ENCODE assay signal across 8 cellular contexts in genomic region chr11:6481924-6482275, GRCh38. TPM values are rescaled to one million over a fixed set of nuclear protein-coding genes. Genes with fewer than 3 reads are reported as not detected.
DNase-seq lines count a peak whose midpoint lies in the region; ATAC-seq and TF ChIP-seq lines count a peak whose summit lies in the region.

No MANE protein-coding gene starts in this region.

- H3K9ac ChIP-seq in skeletal muscle tissue (ENCODE audit: low read depth in 1 of 3, low read length in 3 of 3): peak overlapping the region; percentile 88 to 98 (median 96)

- H3K36me3 ChIP-seq in heart left ventricle (peaks cover 0 to 72% (median 65%) of the 10 kb centered on the region in 9 donors), skeletal muscle tissue (ENCODE audit: control insufficient read depth in 3 of 3, insufficient read depth in 3 of 3, low read length in 3 of 3) (peaks cover 44 to 58% (median 50%) of the 10 kb centered on the region in 3 donors)

- H3K36me3 Mint-ChIP-seq in stimulated activated naive CD8-positive, alpha-beta T cell treated with anti-CD3 and anti-CD28 coated beads, Interleukin-15, Interleukin-2, amounts not matched to agents 100 ng/mL and 50 ng/mL, for 24 hours (ENCODE audit: low read depth): peaks cover 33% of the 10 kb centered on the region
- H3K36me3 Mint-ChIP-seq in WTC11: peaks cover 40% of the 10 kb centered on the region

- no peaks in the 10 kb centered on the region for H3K9me3 Mint-ChIP-seq in stimulated activated naive CD8-positive, alpha-beta T cell treated with anti-CD3 and anti-CD28 coated beads, Interleukin-15, Interleukin-2, amounts not matched to agents 100 ng/mL and 50 ng/mL, for 24 hours
- H3K9me3 Mint-ChIP-seq in WTC11: no peaks in the 10 kb centered on the region

- peaks cover 41% of the 10 kb centered on the region for H3K4me1 Mint-ChIP-seq in stimulated activated naive CD8-positive, alpha-beta T cell treated with anti-CD3 and anti-CD28 coated beads, Interleukin-15, Interleukin-2, amounts not matched to agents 100 ng/mL and 50 ng/mL, for 24 hours (ENCODE audit: low read depth)
- peaks cover 18% of the 10 kb centered on the region for H3K4me1 Mint-ChIP-seq in WTC11

- peak overlapping the region; percentile 96 for H3K27ac Mint-ChIP-seq in stimulated activated naive CD8-positive, alpha-beta T cell treated with anti-CD3 and anti-CD28 coated beads, Interleukin-15, Interleukin-2, amounts not matched to agents 100 ng/mL and 50 ng/mL, for 24 hours
- H3K27ac Mint-ChIP-seq in WTC11: peak overlapping the region; percentile 99

- no peak for TF ChIP-seq POLR2A in heart left ventricle (IDR thresholded peaks at IDR 0.05)

- H3K27me3 Mint-ChIP-seq in stimulated activated naive CD8-positive, alpha-beta T cell treated with anti-CD3 and anti-CD28 coated beads, Interleukin-15, Interleukin-2, amounts not matched to agents 100 ng/mL and 50 ng/mL, for 24 hours: no peaks in the 10 kb centered on the region
- H3K27me3 Mint-ChIP-seq in WTC11 (ENCODE audit: low read depth): no peaks in the 10 kb centered on the region

- peak overlapping the region; percentile 95 for H3K4me3 Mint-ChIP-seq in stimulated activated naive CD8-positive, alpha-beta T cell treated with anti-CD3 and anti-CD28 coated beads, Interleukin-15, Interleukin-2, amounts not matched to agents 100 ng/mL and 50 ng/mL, for 24 hours
- peak overlapping the region; percentile 98 for H3K4me3 Mint-ChIP-seq in WTC11

- peak overlapping the region; percentile 19 to 96 (median 90) for H3K27ac ChIP-seq in heart left ventricle
- H3K27ac ChIP-seq in skeletal muscle tissue (ENCODE audit: low read depth, low read length): peak overlapping the region; percentile 96

- TF ChIP-seq CTCF in WTC11 (IDR thresholded peaks at IDR 0.05): no peak
- no peak for TF ChIP-seq CTCF in heart left ventricle (IDR thresholded peaks at IDR 0.05)

- no peaks in the 10 kb centered on the region for H3K9me3 ChIP-seq in heart left ventricle
- no peaks in the 10 kb centered on the region for H3K9me3 ChIP-seq in skeletal muscle tissue (ENCODE audit: control insufficient read depth in 3 of 3, low read length in 3 of 3)

- peaks cover 3 to 37% (median 25%) of the 10 kb centered on the region in 12 donors for H3K4me1 ChIP-seq in heart left ventricle
- peaks cover 26 to 38% (median 28%) of the 10 kb centered on the region in 3 donors for H3K4me1 ChIP-seq in skeletal muscle tissue (ENCODE audit: control insufficient read depth in 3 of 3, insufficient read depth in 3 of 3, low read length in 3 of 3)

- ATAC-seq in stimulated activated naive CD8-positive, alpha-beta T cell treated with anti-CD3 and anti-CD28 coated beads, Interleukin-15, Interleukin-2, amounts not matched to agents 100 U/mL and 50 U/mL, for 24 hours: no peak
- ATAC-seq in WTC11: no peak; the same call in 1 of the 2 replicates
- peak in 2 of 4 donors; percentile 5 for ATAC-seq in heart left ventricle
- ATAC-seq in GM19023 (IDR thresholded peaks at IDR 0.05; ENCODE audit: unreplicated experiment): no peak

- CTCF ChIA-PET in WTC11 (lab: Charles Lee): interaction anchor here (1.0 to 2.4 kb wide), 9 partner anchors 12 to 103 kb away, joined by 3 to 19 read pairs (median 9); no protein-coding TSS in a partner anchor

- intact Hi-C loops in heart left ventricle (cut with DNase I): loop anchor here in 2 of 10 donors (5.0 to 10.0 kb wide), 2 partner anchors 65 to 97 kb away; partner anchors contain the start of gene APBB1 (in 1 of the 2)

- WGBS in heart left ventricle, 4 donors: 0 to 5% (median 4%) methylated on average over 4 to 13 of the region's 13 CpGs

- no peaks in the 10 kb centered on the region for H3K27me3 ChIP-seq in heart left ventricle
- H3K27me3 ChIP-seq in skeletal muscle tissue (ENCODE audit: control insufficient read depth in 3 of 3, insufficient read depth in 3 of 3, low read length in 3 of 3): no peaks in the 10 kb centered on the region

- no peak for DNase-seq in stimulated activated naive CD8-positive, alpha-beta T cell treated with anti-CD3 and anti-CD28 coated beads, Interleukin-15, Interleukin-2, amounts not matched to agents 100 U/mL and 50 U/mL, for 24 hours
- DNase-seq in WTC11 (ENCODE audit: low spot score) (no peak), heart left ventricle (peak in 2 of 5 donors; percentile 31 to 66), NCI-H1436 (lab: John Stamatoyannopoulos, UW) (no peak), UCSD-AML1 (lab: John Stamatoyannopoulos, UW; ENCODE audit: unreplicated experiment) (no peak)

- H3K4me3 ChIP-seq in heart left ventricle (peak overlapping the region; percentile 54 to 93 (median 80)), skeletal muscle tissue (ENCODE audit: low read length in 3 of 3) (peak overlapping the region; percentile 96 to 99 (median 97))

- POLR2A ChIA-PET in WTC11 (lab: Charles Lee): interaction anchor here (0.8 to 1.7 kb wide), 10 partner anchors 8 to 201 kb away, joined by 3 to 15 read pairs (median 5); partner anchors contain the start of genes DNHD1, MRPL17 and TAF10

TF ChIP-seq in WTC11, 78 proteins besides CTCF, POLR2A, EP300 and RAD21 (continues in another document):
- TF ChIP-seq GTF2I (CRISPR knock-in tag; conservative IDR thresholded peaks at IDR 0.05) (no peak), ZNF219 (CRISPR knock-in tag; IDR thresholded peaks at IDR 0.05; ENCODE audit: borderline replicate concordance) (no peak), NFATC4 (CRISPR knock-in tag; IDR thresholded peaks at IDR 0.05) (no peak), AFF4 (CRISPR knock-in tag; IDR thresholded peaks at IDR 0.05; ENCODE audit: borderline replicate concordance) (no peak), ZBTB21 (CRISPR knock-in tag; IDR thresholded peaks at IDR 0.05; ENCODE audit: borderline replicate concordance) (no peak), ERG (CRISPR knock-in tag; IDR thresholded peaks at IDR 0.05) (no peak), CBFB (CRISPR knock-in tag; IDR thresholded peaks at IDR 0.05; ENCODE audit: low read depth) (no peak), USF2 (CRISPR knock-in tag; IDR thresholded peaks at IDR 0.05) (no peak), SOX15 (CRISPR knock-in tag; IDR thresholded peaks at IDR 0.05) (no peak), TEAD1 (CRISPR knock-in tag; IDR thresholded peaks at IDR 0.05) (no peak)

RNA-seq across cellular contexts. Expression of gene TIMM10B, which starts 0.6 kb away (rescaled TPM):
- 35.8 to 42.6 TPM (median 36.1 TPM) in 3 replicates for total RNA-seq in WTC11 (2021)
- total RNA-seq in heart left ventricle: 10 to 100 TPM; 13.2 to 26.9 (median 16.1) TPM
- 10 to 100 TPM in 1 of 2 donors, 1 to 10 TPM in 1; 9.5 to 24.1 TPM for polyA plus RNA-seq in heart left ventricle
- total RNA-seq in skeletal muscle tissue: 19.8 TPM

RNA-seq across cellular contexts. Expression of gene ARFIP2, which starts 0.8 kb away (rescaled TPM):
- 46.0 to 53.1 TPM (median 46.1 TPM) in 3 replicates for total RNA-seq in WTC11 (2021)
- total RNA-seq in heart left ventricle: 10 to 100 TPM; 10.7 to 24.9 (median 18.9) TPM
- 10 to 100 TPM; 14.0 to 36.7 TPM for polyA plus RNA-seq in heart left ventricle
- total RNA-seq in skeletal muscle tissue: 14.1 TPM

RNA-seq across cellular contexts. Expression of gene TRIM3, which starts 8.2 kb away (rescaled TPM):
- total RNA-seq in WTC11 (2021): 16.6 to 21.3 TPM (median 19.0 TPM) in 3 replicates
- 10 to 100 TPM in 6 of 9 donors, 1 to 10 TPM in 3; 7.7 to 18.8 (median 10.4) TPM for total RNA-seq in heart left ventricle
- 10 to 100 TPM in 1 of 2 donors, 1 to 10 TPM in 1; 9.8 to 14.7 TPM for polyA plus RNA-seq in heart left ventricle
- total RNA-seq in skeletal muscle tissue: 8.4 TPM

RNA-seq across cellular contexts. Expression of gene DNHD1, which starts 15.2 kb away (rescaled TPM):
- total RNA-seq in WTC11 (2021): 10.5 to 11.5 TPM (median 10.9 TPM) in 3 replicates
- total RNA-seq in heart left ventricle: 1 to 10 TPM; 3.9 to 9.4 (median 5.4) TPM
- 1 to 10 TPM; 2.2 to 6.0 TPM for polyA plus RNA-seq in heart left ventricle
- 4.7 TPM for total RNA-seq in skeletal muscle tissue

RNA-seq across cellular contexts. Expression of gene HPX, which starts 41.1 kb away (rescaled TPM):
- total RNA-seq in WTC11 (2021): 1.4 to 2.4 TPM (median 1.7 TPM) in 3 replicates
- 1 to 10 TPM in 1 of 9 donors, under 1 TPM in 3, not detected in 5; 0.17 to 1.5 (median 0.35) TPM for total RNA-seq in heart left ventricle
- under 1 TPM; 0.33 to 0.46 TPM for polyA plus RNA-seq in heart left ventricle
- total RNA-seq in skeletal muscle tissue: 3.1 TPM
